ENCODE assay signal across 8 cellular contexts in the genomic region with DNA sequence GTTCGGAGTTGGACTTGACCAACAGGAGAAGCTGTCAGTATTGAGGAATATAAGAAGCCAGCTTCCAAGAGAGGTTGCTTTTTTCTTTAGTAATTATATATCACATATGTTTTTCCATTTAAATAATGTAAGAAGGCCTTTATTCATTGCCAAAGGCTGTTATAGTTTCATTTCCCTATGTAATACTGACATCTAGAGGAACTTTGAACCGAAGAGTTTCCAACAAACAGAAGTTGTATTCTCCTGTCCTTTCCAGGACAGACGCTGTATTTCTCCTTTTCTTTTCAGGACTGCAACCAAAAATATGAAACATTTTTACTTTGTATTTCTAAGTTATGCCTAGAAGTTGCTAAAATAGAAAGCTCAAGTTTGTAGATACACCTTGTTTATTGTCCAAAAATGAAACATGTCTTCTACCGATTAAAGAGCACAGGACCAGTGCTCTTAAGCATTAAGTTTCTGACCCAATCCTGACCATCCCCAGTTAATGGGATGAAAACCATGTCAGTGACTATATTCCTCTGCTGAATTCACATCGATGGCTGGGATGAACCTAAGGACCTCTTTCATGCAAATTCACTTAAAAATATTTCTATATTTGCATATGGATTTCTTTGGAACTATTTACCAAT. TPM values are rescaled to one million over a fixed set of nuclear protein-coding genes. Genes with fewer than 3 reads are reported as not detected.
DNase-seq lines count a peak whose midpoint lies in the region; ATAC-seq and TF ChIP-seq lines count a peak whose summit lies in the region.

No MANE protein-coding gene starts in this region.

- no peaks in the 10 kb centered on the region for H3K27me3 ChIP-seq in DND-41 (ENCODE audit: insufficient read depth, low read length, poor library complexity)
- no peaks in the 10 kb centered on the region for H3K27me3 ChIP-seq in right lobe of liver

- H3K9me3 ChIP-seq in DND-41 (ENCODE audit: insufficient read depth, low read length, severe bottlenecking), result no peaks in the 10 kb centered on the region
- no peaks in the 10 kb centered on the region for H3K9me3 ChIP-seq in right lobe of liver

- no peaks in the 10 kb centered on the region for H3K4me1 ChIP-seq in DND-41 (ENCODE audit: insufficient read depth, low read length)
- H3K4me1 ChIP-seq in right lobe of liver, result no peaks in the 10 kb centered on the region

- WGBS in right lobe of liver (ENCODE audit: insufficient coverage, low coverage, low lambda C conversion rate, missing lambda C conversion rate), result 35% methylated on average over 5 of the region's 5 CpGs

- intact Hi-C loops in right lobe of liver (cut with DNase I), result no loop called here

- H3K4me2 ChIP-seq in DND-41 (ENCODE audit: insufficient read depth, low read length), result no peak overlapping the region

- no peaks in the 10 kb centered on the region for H3K36me3 ChIP-seq in DND-41 (ENCODE audit: insufficient read depth, low read length)
- no peaks in the 10 kb centered on the region for H3K36me3 ChIP-seq in right lobe of liver

- ATAC-seq in DND-41 (ENCODE audit: insufficient read depth, low read depth) (no peak), right lobe of liver (peak; percentile 55 to 78 (median 70)), HG02938 (IDR thresholded peaks at IDR 0.05; ENCODE audit: unreplicated experiment) (no peak), HG03521 (IDR thresholded peaks at IDR 0.05; ENCODE audit: unreplicated experiment) (no peak)

- no peak overlapping the region for H3K4me3 ChIP-seq in DND-41 (ENCODE audit: low read depth in 1 of 2, low read length in 2 of 2)
- no peak overlapping the region for H3K4me3 ChIP-seq in right lobe of liver

- H3K9ac ChIP-seq in DND-41 (ENCODE audit: low read depth, low read length), result no peak overlapping the region

- no peak for TF ChIP-seq POLR2A in right lobe of liver (IDR thresholded peaks at IDR 0.05)

- H2AFZ ChIP-seq in DND-41 (ENCODE audit: low read depth, low read length), result no peak overlapping the region

- H3K79me2 ChIP-seq in DND-41 (ENCODE audit: insufficient read depth, low read length), result no peaks in the 10 kb centered on the region

- H4K20me1 ChIP-seq in DND-41 (ENCODE audit: insufficient read depth, low read length), result no peaks in the 10 kb centered on the region

- TF ChIP-seq CTCF in DND-41 (IDR thresholded peaks at IDR 0.05; ENCODE audit: borderline replicate concordance, extremely low read depth, low read length, poor library complexity, severe bottlenecking) (peak; percentile 53), right lobe of liver (IDR thresholded peaks at IDR 0.05) (peak; percentile 15 to 58 (median 49))

- H3K27ac ChIP-seq in DND-41 (ENCODE audit: low read length) (no peak overlapping the region), right lobe of liver (no peak overlapping the region)

- DNase-seq in DND-41 (no peak), LoVo (ENCODE audit: low spot score) (peak; percentile 43), amniotic stem cell (lab: John Stamatoyannopoulos, UW) (peak; percentile 0), right lobe of liver (no peak), SKM-1 (lab: John Stamatoyannopoulos, UW; ENCODE audit: unreplicated experiment) (no peak)
- DNase-seq in activated T-cell treated with anti-CD3 and anti-CD28 coated beads, Interleukin-2, amount 50 U/mL, for 48 hours, result no peak

RNA-seq across cellular contexts. Expression of gene MYLK4, which starts 55.1 kb away (rescaled TPM):
- total RNA-seq in right lobe of liver, result under 1 TPM in 5 of 6 experiments, not detected in 1; 0.22 to 0.46 (median 0.27) TPM

Comparison
In these comparisons a context has a peak if more than half of its experiments do, and no peak if none do; other contexts are left out.
1. ATAC-seq: peak in right lobe of liver (4 of 4); none in DND-41 (single experiment), HG02938 (single experiment) and HG03521 (single experiment).
2. DNase-seq: peak in LoVo (single experiment) and amniotic stem cell (single experiment); none in DND-41 (single experiment), right lobe of liver (0 of 3), SKM-1 (single experiment) and activated T-cell treated with anti-CD3 and anti-CD28 coated beads, Interleukin-2, amount 50 U/mL, for 48 hours (0 of 2).